8 cellular contexts compared by ENCODE assay signal in the genomic region with DNA sequence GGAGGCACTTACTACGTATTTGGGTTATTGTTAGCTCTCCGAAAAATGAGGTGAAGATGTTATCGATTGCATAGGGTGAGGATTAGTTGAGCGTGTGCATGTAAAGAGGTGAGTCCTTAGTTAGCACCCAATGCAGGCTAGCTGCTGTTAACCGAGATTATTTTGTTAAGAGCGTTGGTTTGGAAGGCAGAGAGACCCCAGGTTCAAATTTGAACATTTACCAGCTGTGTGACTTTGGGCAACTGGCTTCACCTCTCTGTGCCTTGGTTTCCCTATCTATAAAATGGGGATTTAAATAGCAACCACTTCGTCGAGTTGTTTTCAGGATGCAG. TPM values are rescaled to one million over a fixed set of nuclear protein-coding genes. Genes with fewer than 3 reads are reported as not detected.
DNase-seq lines count a peak whose midpoint lies in the region; ATAC-seq and TF ChIP-seq lines count a peak whose summit lies in the region.

No MANE protein-coding gene starts in this region.

- peaks cover 39% of the 10 kb centered on the region for H3K79me2 ChIP-seq in ACC112 (ENCODE audit: control insufficient read depth, insufficient read depth, low read length, unreplicated experiment)

- peak overlapping the region; percentile 88 for H3K4me3 ChIP-seq in ACC112 (ENCODE audit: low read depth, low read length)
- H3K4me3 ChIP-seq in HUES64 (ENCODE audit: low read length): peak overlapping the region; percentile 91
- peak overlapping the region; percentile 85 to 97 for H3K4me3 ChIP-seq in body of pancreas
- H3K4me3 ChIP-seq in mucosa of rectum (ENCODE audit: low read length in 2 of 2): peak overlapping the region; percentile 88 to 95

- intact Hi-C loops in body of pancreas (cut with DNase I): loop anchor here (10.0 kb wide), 1 partner anchor 417 kb away; no protein-coding TSS in a partner anchor

- WGBS in HUES64: 11% methylated on average over 8 of the region's 8 CpGs
- 3 to 4% methylated on average over 6 to 8 of the region's 8 CpGs for WGBS in body of pancreas, 2 donors

- H3K9me3 ChIP-seq in HUES64 (ENCODE audit: insufficient read depth, low read depth, low read length): no peaks in the 10 kb centered on the region
- H3K9me3 ChIP-seq in body of pancreas: no peaks in the 10 kb centered on the region
- no peaks in the 10 kb centered on the region for H3K9me3 ChIP-seq in mucosa of rectum (ENCODE audit: control insufficient read depth in 2 of 2, low read length in 2 of 2)

- H3K27me3 ChIP-seq in ACC112 (ENCODE audit: insufficient read depth, low read length) (no peaks in the 10 kb centered on the region), HUES64 (ENCODE audit: insufficient read depth, low read length) (no peaks in the 10 kb centered on the region), body of pancreas (no peaks in the 10 kb centered on the region), mucosa of rectum (ENCODE audit: control insufficient read depth in 2 of 2, insufficient read depth in 2 of 2, low read length in 2 of 2) (no peaks in the 10 kb centered on the region)

- TF ChIP-seq POLR2A in body of pancreas (IDR thresholded peaks at IDR 0.05): no peak

- no peak overlapping the region for H2AFZ ChIP-seq in ACC112 (ENCODE audit: low read length, unreplicated experiment)

- ATAC-seq in body of pancreas: no peak

- H3K9ac ChIP-seq in HUES64 (ENCODE audit: low read depth, low read length): peak overlapping the region; percentile 77
- peak overlapping the region; percentile 68 to 81 for H3K9ac ChIP-seq in mucosa of rectum (ENCODE audit: low read depth in 1 of 2, low read length in 2 of 2)

- H3K27ac ChIP-seq in ACC112 (ENCODE audit: low read depth, low read length) (peak overlapping the region; percentile 33; the same call in 1 of the 2 replicates), HUES64 (ENCODE audit: low read depth, low read length) (no peak overlapping the region), body of pancreas (peak overlapping the region in 3 of 4 donors; percentile 52 to 74 (median 73)), mucosa of rectum (ENCODE audit: low read depth in 2 of 2, low read length in 2 of 2) (no peak overlapping the region)

- DNase-seq in body of pancreas: no peak
- DNase-seq in NCI-H1092 (lab: John Stamatoyannopoulos, UW): no peak
- DNase-seq in central memory CD4-positive, alpha-beta T cell: no peak
- no peak for DNase-seq in SKM-1 treated with dmso at 0.1 percent for 144 hours (lab: John Stamatoyannopoulos, UW; ENCODE audit: unreplicated experiment)
- DNase-seq in HuH-7.5 (ENCODE audit: low spot score): no peak

- H3K4me1 ChIP-seq in ACC112 (ENCODE audit: control insufficient read depth, insufficient read depth, low read length, unreplicated experiment): peaks cover 6% of the 10 kb centered on the region
- peaks cover 20% of the 10 kb centered on the region for H3K4me1 ChIP-seq in HUES64 (ENCODE audit: insufficient read depth, low read length)
- H3K4me1 ChIP-seq in body of pancreas: peaks cover 23% of the 10 kb centered on the region
- peaks cover 8 to 10% of the 10 kb centered on the region in 2 donors for H3K4me1 ChIP-seq in mucosa of rectum (ENCODE audit: control insufficient read depth in 2 of 2, insufficient read depth in 2 of 2, low read length in 2 of 2)

- TF ChIP-seq CTCF in body of pancreas (IDR thresholded peaks at IDR 0.05): no peak

- H3K36me3 ChIP-seq in ACC112 (ENCODE audit: insufficient read depth, low read length) (no peaks in the 10 kb centered on the region), HUES64 (ENCODE audit: insufficient read depth, low read length) (no peaks in the 10 kb centered on the region), body of pancreas (replicated peaks in 1 of 2; ENCODE audit: insufficient read depth in 1 of 2, low read depth in 2 of 2) (no peaks in the 10 kb centered on the region), mucosa of rectum (ENCODE audit: control insufficient read depth in 2 of 2, insufficient read depth in 2 of 2, low read length in 2 of 2) (no peaks in the 10 kb centered on the region)

RNA-seq across cellular contexts. Expression of a gene that starts 0.7 kb away (rescaled TPM):
- 11.8 TPM for polyA plus RNA-seq in HUES64 (2013, experiment 1 of 2)
- 14.6 TPM for polyA plus RNA-seq in HUES64 (2013, experiment 2 of 2)
- 10 to 100 TPM; 41.5 to 62.0 TPM for total RNA-seq in body of pancreas

RNA-seq across cellular contexts. Expression of a gene that starts 1.3 kb away (rescaled TPM):
- polyA plus RNA-seq in HUES64 (2013, experiment 1 of 2): not detected
- polyA plus RNA-seq in HUES64 (2013, experiment 2 of 2): not detected
- not detected for total RNA-seq in body of pancreas

Comparison
In these comparisons a context has a peak if more than half of its experiments do, and no peak if none do; other contexts are left out.
1. H3K27ac ChIP-seq: peak in ACC112 (single experiment) and body of pancreas (3 of 4); none in HUES64 (single experiment) and mucosa of rectum (0 of 2).
2. Peak in every context shown above with its lines, with median percentiles within 50 percentile points of each other: H3K4me3 ChIP-seq.